1 cellular context compared by ENCODE assay signal in the genomic region with DNA sequence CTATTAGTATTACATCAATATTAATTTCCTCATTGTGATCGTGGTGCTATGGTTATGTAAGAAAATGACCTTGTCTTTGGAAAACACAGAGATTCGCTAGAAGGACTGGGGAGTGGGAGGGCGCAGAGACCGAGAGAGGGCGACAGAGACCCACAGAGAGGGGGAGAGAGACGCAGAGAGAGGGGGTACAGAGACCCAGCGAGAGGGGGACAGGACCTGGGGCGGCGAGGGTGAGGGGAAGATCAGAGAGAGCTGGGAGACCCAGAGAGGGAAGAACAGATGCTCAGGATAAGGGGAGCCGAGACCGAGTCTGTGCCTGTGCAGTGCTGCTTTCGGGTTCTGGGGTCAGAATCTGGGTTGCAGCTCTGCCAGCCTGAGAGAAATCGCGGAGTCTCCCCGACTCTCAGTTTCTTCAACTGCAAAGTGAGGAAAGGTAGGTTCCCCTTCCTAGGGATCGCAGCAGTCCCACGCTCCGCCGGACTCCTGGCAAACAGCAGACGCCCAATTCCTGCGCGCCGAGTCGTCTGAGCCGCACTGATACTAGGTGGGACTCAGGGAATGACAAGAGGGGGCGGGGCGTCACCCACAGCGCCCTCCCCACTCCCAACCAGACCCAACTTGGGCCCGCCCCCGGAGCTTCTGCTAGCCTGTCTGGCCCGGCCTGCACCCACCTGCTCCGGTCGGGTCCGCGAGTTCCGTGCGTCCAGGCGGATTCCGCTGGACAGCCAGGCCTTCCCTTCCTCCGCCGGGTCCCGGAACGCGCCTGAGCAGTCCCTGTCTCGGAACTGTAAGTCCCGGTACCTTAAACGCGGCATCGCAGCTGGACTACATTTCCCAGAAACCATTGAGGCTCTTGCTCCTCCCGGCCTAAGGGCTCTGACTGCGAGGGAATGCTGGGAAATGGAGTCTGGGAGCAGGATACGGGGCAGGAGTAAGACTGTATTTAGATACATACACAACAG.
TF ChIP-seq lines count a peak whose summit lies in the region.

No MANE protein-coding gene starts in this region.

TF ChIP-seq in H1, 55 proteins besides CTCF, POLR2A, EP300 and RAD21:
- TF ChIP-seq GABPA (IDR thresholded peaks at IDR 0.05; ENCODE audit: borderline replicate concordance, insufficient read depth, low read length) (no peak), NRF1 (IDR thresholded peaks at IDR 0.05; ENCODE audit: low read depth, low read length) (no peak), RFX5 (IDR thresholded peaks at IDR 0.05; ENCODE audit: borderline replicate concordance, low read depth, low read length) (no peak), CHD1 (IDR thresholded peaks at IDR 0.05; ENCODE audit: low read depth, low read length) (no peak), RNF2 (IDR thresholded peaks at IDR 0.05; ENCODE audit: borderline replicate concordance, low read depth, low read length, missing control alignments, poor library complexity, severe bottlenecking) (no peak), SRF (IDR thresholded peaks at IDR 0.05; ENCODE audit: low read depth, low read length) (no peak), SIN3A (conservative IDR thresholded peaks at IDR 0.05 in 1 of 2, IDR thresholded peaks at IDR 0.05 in 1 of 2; ENCODE audit: low read depth in 1 of 2, low read length in 2 of 2) (peak in 1 of 2 experiments; percentile 69; a peak in 2 of 4 replicates), TAF1 (IDR thresholded peaks at IDR 0.05; ENCODE audit: low read depth, low read length) (no peak), ASH2L (IDR thresholded peaks at IDR 0.05; ENCODE audit: low read length) (peak; percentile 53), SUZ12 (IDR thresholded peaks at IDR 0.05; ENCODE audit: low read length) (no peak), SAP30 (IDR thresholded peaks at IDR 0.05; ENCODE audit: insufficient read depth, insufficient replicate concordance, low read length) (peak; percentile 83), SP2 (IDR thresholded peaks at IDR 0.05; ENCODE audit: low read length) (no peak), POLR2AphosphoS5 (IDR thresholded peaks at IDR 0.05; ENCODE audit: low read depth, low read length) (no peak), BRCA1 (IDR thresholded peaks at IDR 0.05; ENCODE audit: low read depth, low read length) (no peak), HDAC2 (IDR thresholded peaks at IDR 0.05; ENCODE audit: borderline replicate concordance in 1 of 2, low read depth in 2 of 2, low read length in 2 of 2) (peak; percentile 42 to 47; a peak in 1 of 4 replicates), TCF12 (IDR thresholded peaks at IDR 0.05; ENCODE audit: low read depth, low read length) (no peak), KDM4A (IDR thresholded peaks at IDR 0.05; ENCODE audit: low read depth, low read length, severe bottlenecking) (peak; percentile 66), CHD2 (IDR thresholded peaks at IDR 0.05; ENCODE audit: low read length) (no peak), FOSL1 (IDR thresholded peaks at IDR 0.05; ENCODE audit: insufficient read depth, low read depth, low read length) (no peak), JUN (IDR thresholded peaks at IDR 0.05; ENCODE audit: low read depth, low read length) (no peak), RXRA (IDR thresholded peaks at IDR 0.05; ENCODE audit: insufficient read depth, low read depth, low read length) (no peak), BCL11A (IDR thresholded peaks at IDR 0.05; ENCODE audit: low read depth in 2 of 2, low read length in 2 of 2) (no peak), SP4 (IDR thresholded peaks at IDR 0.05; ENCODE audit: low read length) (no peak), MAFK (IDR thresholded peaks at IDR 0.05; ENCODE audit: low read depth, low read length) (no peak), ZNF274 (IDR thresholded peaks at IDR 0.05; ENCODE audit: borderline replicate concordance, extremely low read depth, low read length) (no peak), SP1 (IDR thresholded peaks at IDR 0.05; ENCODE audit: low read depth, low read length) (no peak), SIX5 (IDR thresholded peaks at IDR 0.05; ENCODE audit: low read depth, low read length) (peak; percentile 98), RBBP5 (IDR thresholded peaks at IDR 0.05; ENCODE audit: borderline replicate concordance, low read depth, low read length) (no peak), YY1 (IDR thresholded peaks at IDR 0.05; ENCODE audit: low read depth, low read length) (no peak), EZH2 (IDR thresholded peaks at IDR 0.05; ENCODE audit: low read depth, low read length, severe bottlenecking) (no peak), GTF2F1 (IDR thresholded peaks at IDR 0.05; ENCODE audit: borderline replicate concordance, low read depth, low read length) (no peak), HDAC6 (IDR thresholded peaks at IDR 0.05; ENCODE audit: low read depth, low read length) (no peak), CBX8 (IDR thresholded peaks at IDR 0.05; ENCODE audit: borderline replicate concordance, low read depth, low read length) (no peak), KDM1A (IDR thresholded peaks at IDR 0.05; ENCODE audit: borderline replicate concordance, low read length) (no peak), CTBP2 (IDR thresholded peaks at IDR 0.05; ENCODE audit: borderline replicate concordance, insufficient read depth, insufficient read length, low read length) (no peak), JUND (IDR thresholded peaks at IDR 0.05; ENCODE audit: low read length) (no peak), SIRT6 (IDR thresholded peaks at IDR 0.05; ENCODE audit: low read length) (no peak), CBX5 (IDR thresholded peaks at IDR 0.05; ENCODE audit: low read depth, low read length) (no peak), TEAD4 (IDR thresholded peaks at IDR 0.05; ENCODE audit: low read depth, low read length) (no peak), CEBPB (IDR thresholded peaks at IDR 0.05; ENCODE audit: low read depth, low read length) (no peak), EGR1 (IDR thresholded peaks at IDR 0.05; ENCODE audit: borderline replicate concordance, low read depth, low read length) (no peak), POU5F1 (IDR thresholded peaks at IDR 0.05; ENCODE audit: low read depth, low read length) (no peak), CREB1 (IDR thresholded peaks at IDR 0.05) (peak; percentile 74), NANOG (IDR thresholded peaks at IDR 0.05; ENCODE audit: insufficient read depth, low read depth, low read length, poor library complexity, severe bottlenecking) (no peak), PHF8 (conservative IDR thresholded peaks at IDR 0.05; ENCODE audit: low read depth, low read length) (no peak), KDM5A (IDR thresholded peaks at IDR 0.05; ENCODE audit: low read length) (no peak), TAF7 (optimal IDR thresholded peaks at IDR 0.05; ENCODE audit: borderline replicate concordance, low read depth, low read length) (no peak), TBP (IDR thresholded peaks at IDR 0.05; ENCODE audit: low read depth, low read length) (no peak; the same call in 1 of the 2 replicates), BACH1 (IDR thresholded peaks at IDR 0.05; ENCODE audit: low read length) (no peak)
- TF ChIP-seq, protein P1, sequence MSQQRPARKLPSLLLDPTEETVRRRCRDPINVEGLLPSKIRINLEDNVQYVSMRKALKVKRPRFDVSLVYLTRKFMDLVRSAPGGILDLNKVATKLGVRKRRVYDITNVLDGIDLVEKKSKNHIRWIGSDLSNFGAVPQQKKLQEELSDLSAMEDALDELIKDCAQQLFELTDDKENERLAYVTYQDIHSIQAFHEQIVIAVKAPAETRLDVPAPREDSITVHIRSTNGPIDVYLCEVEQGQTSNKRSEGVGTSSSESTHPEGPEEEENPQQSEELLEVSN (IDR thresholded peaks at IDR 0.05) = no peak
- TF ChIP-seq, protein P2, sequence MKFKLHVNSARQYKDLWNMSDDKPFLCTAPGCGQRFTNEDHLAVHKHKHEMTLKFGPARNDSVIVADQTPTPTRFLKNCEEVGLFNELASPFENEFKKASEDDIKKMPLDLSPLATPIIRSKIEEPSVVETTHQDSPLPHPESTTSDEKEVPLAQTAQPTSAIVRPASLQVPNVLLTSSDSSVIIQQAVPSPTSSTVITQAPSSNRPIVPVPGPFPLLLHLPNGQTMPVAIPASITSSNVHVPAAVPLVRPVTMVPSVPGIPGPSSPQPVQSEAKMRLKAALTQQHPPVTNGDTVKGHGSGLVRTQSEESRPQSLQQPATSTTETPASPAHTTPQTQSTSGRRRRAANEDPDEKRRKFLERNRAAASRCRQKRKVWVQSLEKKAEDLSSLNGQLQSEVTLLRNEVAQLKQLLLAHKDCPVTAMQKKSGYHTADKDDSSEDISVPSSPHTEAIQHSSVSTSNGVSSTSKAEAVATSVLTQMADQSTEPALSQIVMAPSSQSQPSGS (IDR thresholded peaks at IDR 0.05; ENCODE audit: low read length) = no peak
- TF ChIP-seq, protein P3, sequence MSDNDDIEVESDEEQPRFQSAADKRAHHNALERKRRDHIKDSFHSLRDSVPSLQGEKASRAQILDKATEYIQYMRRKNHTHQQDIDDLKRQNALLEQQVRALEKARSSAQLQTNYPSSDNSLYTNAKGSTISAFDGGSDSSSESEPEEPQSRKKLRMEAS (IDR thresholded peaks at IDR 0.05) = no peak
- TF ChIP-seq, protein P4, sequence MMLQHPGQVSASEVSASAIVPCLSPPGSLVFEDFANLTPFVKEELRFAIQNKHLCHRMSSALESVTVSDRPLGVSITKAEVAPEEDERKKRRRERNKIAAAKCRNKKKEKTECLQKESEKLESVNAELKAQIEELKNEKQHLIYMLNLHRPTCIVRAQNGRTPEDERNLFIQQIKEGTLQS (IDR thresholded peaks at IDR 0.05; ENCODE audit: insufficient read depth, low read depth, low read length) = 0 out of 2 replicates have a peak, but pooled peaks have one; percentile 28
- TF ChIP-seq, protein P5, sequence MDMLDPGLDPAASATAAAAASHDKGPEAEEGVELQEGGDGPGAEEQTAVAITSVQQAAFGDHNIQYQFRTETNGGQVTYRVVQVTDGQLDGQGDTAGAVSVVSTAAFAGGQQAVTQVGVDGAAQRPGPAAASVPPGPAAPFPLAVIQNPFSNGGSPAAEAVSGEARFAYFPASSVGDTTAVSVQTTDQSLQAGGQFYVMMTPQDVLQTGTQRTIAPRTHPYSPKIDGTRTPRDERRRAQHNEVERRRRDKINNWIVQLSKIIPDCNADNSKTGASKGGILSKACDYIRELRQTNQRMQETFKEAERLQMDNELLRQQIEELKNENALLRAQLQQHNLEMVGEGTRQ (IDR thresholded peaks at IDR 0.05; ENCODE audit: low read length) = no peak
- TF ChIP-seq, protein P6, sequence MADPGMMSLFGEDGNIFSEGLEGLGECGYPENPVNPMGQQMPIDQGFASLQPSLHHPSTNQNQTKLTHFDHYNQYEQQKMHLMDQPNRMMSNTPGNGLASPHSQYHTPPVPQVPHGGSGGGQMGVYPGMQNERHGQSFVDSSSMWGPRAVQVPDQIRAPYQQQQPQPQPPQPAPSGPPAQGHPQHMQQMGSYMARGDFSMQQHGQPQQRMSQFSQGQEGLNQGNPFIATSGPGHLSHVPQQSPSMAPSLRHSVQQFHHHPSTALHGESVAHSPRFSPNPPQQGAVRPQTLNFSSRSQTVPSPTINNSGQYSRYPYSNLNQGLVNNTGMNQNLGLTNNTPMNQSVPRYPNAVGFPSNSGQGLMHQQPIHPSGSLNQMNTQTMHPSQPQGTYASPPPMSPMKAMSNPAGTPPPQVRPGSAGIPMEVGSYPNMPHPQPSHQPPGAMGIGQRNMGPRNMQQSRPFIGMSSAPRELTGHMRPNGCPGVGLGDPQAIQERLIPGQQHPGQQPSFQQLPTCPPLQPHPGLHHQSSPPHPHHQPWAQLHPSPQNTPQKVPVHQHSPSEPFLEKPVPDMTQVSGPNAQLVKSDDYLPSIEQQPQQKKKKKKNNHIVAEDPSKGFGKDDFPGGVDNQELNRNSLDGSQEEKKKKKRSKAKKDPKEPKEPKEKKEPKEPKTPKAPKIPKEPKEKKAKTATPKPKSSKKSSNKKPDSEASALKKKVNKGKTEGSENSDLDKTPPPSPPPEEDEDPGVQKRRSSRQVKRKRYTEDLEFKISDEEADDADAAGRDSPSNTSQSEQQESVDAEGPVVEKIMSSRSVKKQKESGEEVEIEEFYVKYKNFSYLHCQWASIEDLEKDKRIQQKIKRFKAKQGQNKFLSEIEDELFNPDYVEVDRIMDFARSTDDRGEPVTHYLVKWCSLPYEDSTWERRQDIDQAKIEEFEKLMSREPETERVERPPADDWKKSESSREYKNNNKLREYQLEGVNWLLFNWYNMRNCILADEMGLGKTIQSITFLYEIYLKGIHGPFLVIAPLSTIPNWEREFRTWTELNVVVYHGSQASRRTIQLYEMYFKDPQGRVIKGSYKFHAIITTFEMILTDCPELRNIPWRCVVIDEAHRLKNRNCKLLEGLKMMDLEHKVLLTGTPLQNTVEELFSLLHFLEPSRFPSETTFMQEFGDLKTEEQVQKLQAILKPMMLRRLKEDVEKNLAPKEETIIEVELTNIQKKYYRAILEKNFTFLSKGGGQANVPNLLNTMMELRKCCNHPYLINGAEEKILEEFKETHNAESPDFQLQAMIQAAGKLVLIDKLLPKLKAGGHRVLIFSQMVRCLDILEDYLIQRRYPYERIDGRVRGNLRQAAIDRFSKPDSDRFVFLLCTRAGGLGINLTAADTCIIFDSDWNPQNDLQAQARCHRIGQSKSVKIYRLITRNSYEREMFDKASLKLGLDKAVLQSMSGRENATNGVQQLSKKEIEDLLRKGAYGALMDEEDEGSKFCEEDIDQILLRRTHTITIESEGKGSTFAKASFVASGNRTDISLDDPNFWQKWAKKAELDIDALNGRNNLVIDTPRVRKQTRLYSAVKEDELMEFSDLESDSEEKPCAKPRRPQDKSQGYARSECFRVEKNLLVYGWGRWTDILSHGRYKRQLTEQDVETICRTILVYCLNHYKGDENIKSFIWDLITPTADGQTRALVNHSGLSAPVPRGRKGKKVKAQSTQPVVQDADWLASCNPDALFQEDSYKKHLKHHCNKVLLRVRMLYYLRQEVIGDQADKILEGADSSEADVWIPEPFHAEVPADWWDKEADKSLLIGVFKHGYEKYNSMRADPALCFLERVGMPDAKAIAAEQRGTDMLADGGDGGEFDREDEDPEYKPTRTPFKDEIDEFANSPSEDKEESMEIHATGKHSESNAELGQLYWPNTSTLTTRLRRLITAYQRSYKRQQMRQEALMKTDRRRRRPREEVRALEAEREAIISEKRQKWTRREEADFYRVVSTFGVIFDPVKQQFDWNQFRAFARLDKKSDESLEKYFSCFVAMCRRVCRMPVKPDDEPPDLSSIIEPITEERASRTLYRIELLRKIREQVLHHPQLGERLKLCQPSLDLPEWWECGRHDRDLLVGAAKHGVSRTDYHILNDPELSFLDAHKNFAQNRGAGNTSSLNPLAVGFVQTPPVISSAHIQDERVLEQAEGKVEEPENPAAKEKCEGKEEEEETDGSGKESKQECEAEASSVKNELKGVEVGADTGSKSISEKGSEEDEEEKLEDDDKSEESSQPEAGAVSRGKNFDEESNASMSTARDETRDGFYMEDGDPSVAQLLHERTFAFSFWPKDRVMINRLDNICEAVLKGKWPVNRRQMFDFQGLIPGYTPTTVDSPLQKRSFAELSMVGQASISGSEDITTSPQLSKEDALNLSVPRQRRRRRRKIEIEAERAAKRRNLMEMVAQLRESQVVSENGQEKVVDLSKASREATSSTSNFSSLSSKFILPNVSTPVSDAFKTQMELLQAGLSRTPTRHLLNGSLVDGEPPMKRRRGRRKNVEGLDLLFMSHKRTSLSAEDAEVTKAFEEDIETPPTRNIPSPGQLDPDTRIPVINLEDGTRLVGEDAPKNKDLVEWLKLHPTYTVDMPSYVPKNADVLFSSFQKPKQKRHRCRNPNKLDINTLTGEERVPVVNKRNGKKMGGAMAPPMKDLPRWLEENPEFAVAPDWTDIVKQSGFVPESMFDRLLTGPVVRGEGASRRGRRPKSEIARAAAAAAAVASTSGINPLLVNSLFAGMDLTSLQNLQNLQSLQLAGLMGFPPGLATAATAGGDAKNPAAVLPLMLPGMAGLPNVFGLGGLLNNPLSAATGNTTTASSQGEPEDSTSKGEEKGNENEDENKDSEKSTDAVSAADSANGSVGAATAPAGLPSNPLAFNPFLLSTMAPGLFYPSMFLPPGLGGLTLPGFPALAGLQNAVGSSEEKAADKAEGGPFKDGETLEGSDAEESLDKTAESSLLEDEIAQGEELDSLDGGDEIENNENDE (IDR thresholded peaks at IDR 0.05; ENCODE audit: insufficient replicate concordance, low read length) = no peak
